20 cellular contexts compared by ENCODE assay signal in genomic region chr6:137656735-137657134, GRCh38.
DNase-seq lines count a peak whose midpoint lies in the region; ATAC-seq and TF ChIP-seq lines count a peak whose summit lies in the region.
"Had no signal": no experiment of that assay in that cellular context is flagged by ENCODE, and none has a peak within 500 bp of the region (broad histone marks: within the 10 kb centered on the region; RNA-seq: fewer than 3 reads in every experiment).

No MANE protein-coding gene starts in this region.

- no peaks in the 10 kb centered on the region for H3K9me3 ChIP-seq in OCI-LY7 (ENCODE audit: low read length)
- H3K9me3 ChIP-seq: BE2C had no signal

- H3K4me3 ChIP-seq in OCI-LY7 (ENCODE audit: low read depth, low read length, poor library complexity, severe bottlenecking): no peak overlapping the region
- H3K4me3 ChIP-seq: GM23338, Peyer's patch had no signal

- peaks cover 30% of the 10 kb centered on the region for H3K4me1 Mint-ChIP-seq in T-helper 1 cell treated with Interleukin-12 subunit alpha and Interleukin-12 subunit beta and Interleukin-4 antibody, amounts not matched to agents 30 μg/mL and 1 μg/mL, for 36 hours (ENCODE audit: low read depth)
- peaks cover 13% of the 10 kb centered on the region for H3K4me1 Mint-ChIP-seq in activated T-helper 17 cell treated with anti-CD3 and anti-CD28 coated beads, Interleukin-2, amount 50 U/mL, for 72 hours
- H3K4me1 Mint-ChIP-seq: GM23338 had no signal

- H3K79me2 ChIP-seq in OCI-LY7 (ENCODE audit: insufficient read depth, low read depth, low read length): no peaks in the 10 kb centered on the region

- H3K9me2 ChIP-seq in OCI-LY7 (ENCODE audit: insufficient read depth, low read length): no peaks in the 10 kb centered on the region

- no peak for TF ChIP-seq CTCF in OCI-LY7 (conservative IDR thresholded peaks at IDR 0.05; ENCODE audit: low read length)

- peak overlapping the region; percentile 42 for H3K27ac Mint-ChIP-seq in T-helper 1 cell treated with Interleukin-12 subunit alpha and Interleukin-12 subunit beta and Interleukin-4 antibody, amounts not matched to agents 30 μg/mL and 1 μg/mL, for 36 hours
- peak overlapping the region; percentile 50 to 86 for H3K27ac Mint-ChIP-seq in activated naive CD4-positive, alpha-beta T cell treated with anti-CD3 and anti-CD28 coated beads, Interleukin-2, amount 50 U/mL, for 72 hours
- peak overlapping the region; percentile 93 for H3K27ac Mint-ChIP-seq in activated T-helper 17 cell treated with anti-CD3 and anti-CD28 coated beads, Interleukin-2, amount 50 U/mL, for 72 hours
- H3K27ac Mint-ChIP-seq: CD4-positive, alpha-beta T cell; GM23338 had no signal

- peaks cover 4% of the 10 kb centered on the region for H3K4me1 ChIP-seq in OCI-LY7 (ENCODE audit: insufficient read depth, low read length, poor library complexity, severe bottlenecking)
- H3K4me1 ChIP-seq: BE2C had no signal

- ATAC-seq in activated naive CD4-positive, alpha-beta T cell treated with anti-CD3 and anti-CD28 coated beads, Interleukin-2, amount 50 U/mL, for 72 hours: no peak
- ATAC-seq in activated T-helper 17 cell treated with anti-CD3 and anti-CD28 coated beads, Interleukin-2, amount 50 U/mL, for 72 hours (replicated peaks): no peak
- ATAC-seq in GM18520 (IDR thresholded peaks at IDR 0.05; ENCODE audit: unreplicated experiment) (no peak), GM21717 (IDR thresholded peaks at IDR 0.05; ENCODE audit: unreplicated experiment) (no peak)
- ATAC-seq: GM23338, HCT116, Right ventricle myocardium inferior had no signal

- H3K9me3 Mint-ChIP-seq in T-helper 1 cell treated with Interleukin-12 subunit alpha and Interleukin-12 subunit beta and Interleukin-4 antibody, amounts not matched to agents 30 μg/mL and 1 μg/mL, for 36 hours: peaks cover 5% of the 10 kb centered on the region
- peaks cover 7 to 8% of the 10 kb centered on the region in 2 donors for H3K9me3 Mint-ChIP-seq in activated naive CD4-positive, alpha-beta T cell treated with anti-CD3 and anti-CD28 coated beads, Interleukin-2, amount 50 U/mL, for 72 hours
- H3K9me3 Mint-ChIP-seq in activated T-helper 17 cell treated with anti-CD3 and anti-CD28 coated beads, Interleukin-2, amount 50 U/mL, for 72 hours: no peaks in the 10 kb centered on the region

- no peak overlapping the region for H3K4me3 Mint-ChIP-seq in T-helper 1 cell treated with Interleukin-12 subunit alpha and Interleukin-12 subunit beta and Interleukin-4 antibody, amounts not matched to agents 30 μg/mL and 1 μg/mL, for 36 hours
- H3K4me3 Mint-ChIP-seq in activated T-helper 17 cell treated with anti-CD3 and anti-CD28 coated beads, Interleukin-2, amount 50 U/mL, for 72 hours: peak overlapping the region; percentile 71
- H3K4me3 Mint-ChIP-seq: CD4-positive, alpha-beta T cell; GM23338 had no signal

- POLR2A ChIA-PET in OCI-LY7 (lab: Charles Lee): interaction anchor here (0.7 kb wide), 1 partner anchor 643 kb away, joined by 8 read pairs; no protein-coding TSS in a partner anchor

- no peak overlapping the region for H3K4me2 ChIP-seq in OCI-LY7 (ENCODE audit: low read length)
- H3K4me2 ChIP-seq: GM23338 had no signal

- no peak overlapping the region for H2AFZ ChIP-seq in OCI-LY7 (ENCODE audit: low read length)
- H2AFZ ChIP-seq: GM23338 had no signal

- no peak overlapping the region for H3K27ac ChIP-seq in OCI-LY7 (ENCODE audit: low read depth, low read length, poor library complexity, severe bottlenecking)
- H3K27ac ChIP-seq: Peyer's patch had no signal

- H4K20me1 ChIP-seq in OCI-LY7 (ENCODE audit: insufficient read depth, low read length): no peaks in the 10 kb centered on the region

- no TSS peak for BruUV-seq in OCI-LY7 (replicated peaks; lab: Mats Ljungman, UMichigan)

- CTCF ChIA-PET in OCI-LY7 (lab: Charles Lee; ENCODE audit: unreplicated experiment): no interaction called here

- no peaks in the 10 kb centered on the region for H3K36me3 ChIP-seq in OCI-LY7 (ENCODE audit: insufficient read depth, low read length)
- H3K36me3 ChIP-seq: BE2C, Peyer's patch had no signal

- intact Hi-C loops in OCI-LY7 (cut with micrococcal nuclease; ENCODE audit: unreplicated experiment): no loop called here

- no peaks in the 10 kb centered on the region for H3K27me3 Mint-ChIP-seq in T-helper 1 cell treated with Interleukin-12 subunit alpha and Interleukin-12 subunit beta and Interleukin-4 antibody, amounts not matched to agents 30 μg/mL and 1 μg/mL, for 36 hours (ENCODE audit: low read depth)
- no peaks in the 10 kb centered on the region for H3K27me3 Mint-ChIP-seq in activated T-helper 17 cell treated with anti-CD3 and anti-CD28 coated beads, Interleukin-2, amount 50 U/mL, for 72 hours
- H3K27me3 Mint-ChIP-seq: CD4-positive, alpha-beta T cell had no signal

- no peak for DNase-seq in T-helper 1 cell
- DNase-seq in activated naive CD4-positive, alpha-beta T cell treated with anti-CD3 and anti-CD28 coated beads, Interleukin-2, amount 50 U/mL, for 72 hours (ENCODE audit: low spot score in 2 of 2): no peak
- DNase-seq in activated naive CD4-positive, alpha-beta T cell (lab: John Stamatoyannopoulos, UW): no peak
- no peak for DNase-seq in OCI-LY7 (ENCODE audit: low spot score)
- DNase-seq: BE2C; CD4-positive, alpha-beta T cell; IMR-90; NCI-H1105 treated with DMSO at 0.1 percent for 48 hours; NCI-H1694 treated with DMSO at 0.1 percent for 48 hours; NCI-H2107; NCI-H2227 treated with DMSO at 0.1 percent for 48 hours; NCI-H524; Peyer's patch had no signal

- peaks cover 4% of the 10 kb centered on the region for H3K36me3 Mint-ChIP-seq in T-helper 1 cell treated with Interleukin-12 subunit alpha and Interleukin-12 subunit beta and Interleukin-4 antibody, amounts not matched to agents 30 μg/mL and 1 μg/mL, for 36 hours (ENCODE audit: low read depth)
- H3K36me3 Mint-ChIP-seq in activated naive CD4-positive, alpha-beta T cell treated with anti-CD3 and anti-CD28 coated beads, Interleukin-2, amount 50 U/mL, for 72 hours: peaks cover 23 to 27% of the 10 kb centered on the region in 2 donors
- peaks cover 11% of the 10 kb centered on the region for H3K36me3 Mint-ChIP-seq in activated T-helper 17 cell treated with anti-CD3 and anti-CD28 coated beads, Interleukin-2, amount 50 U/mL, for 72 hours (ENCODE audit: low read depth)

Comparison
In these comparisons a context has a peak if more than half of its experiments do, and no peak if none do; other contexts are left out.
1. H3K27ac Mint-ChIP-seq: peak in every context shown above with its lines; median percentile 93 in activated T-helper 17 cell treated with anti-CD3 and anti-CD28 coated beads, Interleukin-2, amount 50 U/mL, for 72 hours; 68 in activated naive CD4-positive, alpha-beta T cell treated with anti-CD3 and anti-CD28 coated beads, Interleukin-2, amount 50 U/mL, for 72 hours; 42 in T-helper 1 cell treated with Interleukin-12 subunit alpha and Interleukin-12 subunit beta and Interleukin-4 antibody, amounts not matched to agents 30 μg/mL and 1 μg/mL, for 36 hours.